In the genomic region with DNA sequence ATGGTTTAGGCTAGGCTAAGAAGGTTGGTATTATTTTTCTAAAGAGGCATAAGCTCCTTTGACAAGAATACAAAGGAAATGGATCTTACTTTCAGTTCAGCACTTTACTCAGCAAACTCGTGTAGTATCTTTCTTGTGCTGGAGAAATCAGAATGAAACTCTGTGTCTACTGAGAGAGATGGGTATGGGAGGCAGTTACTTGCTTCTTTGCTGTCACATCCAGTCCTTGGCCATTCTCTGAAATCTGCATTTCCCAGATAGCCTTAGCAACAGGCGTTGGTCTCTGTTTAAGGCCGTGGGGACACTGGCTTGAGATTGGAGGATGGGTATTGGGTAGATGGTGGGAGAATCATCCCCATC, we compare ENCODE assay signal across 17 cellular contexts.
DNase-seq lines count a peak whose midpoint lies in the region; ATAC-seq and TF ChIP-seq lines count a peak whose summit lies in the region.
"Had no signal": no experiment of that assay in that cellular context is flagged by ENCODE, and none has a peak within 500 bp of the region (broad histone marks: within the 10 kb centered on the region; RNA-seq: fewer than 3 reads in every experiment).

No MANE protein-coding gene starts in this region.

- DNase-seq in activated CD4-positive, alpha-beta T cell treated with anti-CD3 and anti-CD28 coated beads for 36 hours, result no peak
- no peak for DNase-seq in activated CD4-positive, alpha-beta T cell treated with anti-CD3 and anti-CD28 coated beads, Interleukin-2, amount 50 U/mL, for 1 hour
- peak in 2 of 3 donors; percentile 39 to 75 for DNase-seq in CD4-positive, CD25-positive, alpha-beta regulatory T cell
- DNase-seq in T-helper 17 cell (no peak), mesendoderm (no peak), OCI-M2 (lab: John Stamatoyannopoulos, UW; ENCODE audit: unreplicated experiment) (no peak), endothelial cell (ENCODE audit: low spot score) (no peak)
- DNase-seq: activated CD8-positive, alpha-beta memory T cell treated with anti-CD3 and anti-CD28 coated beads for 24 hours; C1 segment of cervical spinal cord; effector CD4-positive, alpha-beta T cell; kidney glomerular epithelial cell; NCI-H2081 treated with DMSO at 0.1 percent for 48 hours; NCI-H524 had no signal

- no peaks in the 10 kb centered on the region for H3K79me2 ChIP-seq in mesendoderm (ENCODE audit: control insufficient read depth, insufficient read depth, low read length)

- H3K79me1 ChIP-seq in mesendoderm (ENCODE audit: low read length), result no peaks in the 10 kb centered on the region

- no peak overlapping the region for H4K8ac ChIP-seq in mesendoderm (ENCODE audit: low read depth, low read length)

- H2AK5ac ChIP-seq in mesendoderm (ENCODE audit: low read length), result no peak overlapping the region

- H3K36me3 ChIP-seq in CD4-positive, CD25-positive, alpha-beta regulatory T cell (ENCODE audit: control insufficient read depth, insufficient read depth, low read length), result no peaks in the 10 kb centered on the region
- no peaks in the 10 kb centered on the region for H3K36me3 ChIP-seq in mesendoderm (ENCODE audit: control insufficient read depth, insufficient read depth, low read length)

- peak overlapping the region; percentile 77 for H3K27ac ChIP-seq in CD4-positive, CD25-positive, alpha-beta regulatory T cell (ENCODE audit: insufficient read depth, low read length, poor library complexity, severe bottlenecking)
- no peak overlapping the region for H3K27ac ChIP-seq in mesendoderm (ENCODE audit: low read depth, low read length)
- H3K27ac ChIP-seq: 22Rv1 had no signal

- H3K9me3 Mint-ChIP-seq in activated CD4-positive, alpha-beta T cell treated with anti-CD3 and anti-CD28 coated beads for 36 hours (ENCODE audit: low read depth), result no peaks in the 10 kb centered on the region
- peaks cover 0 to 4% (median 0%) of the 10 kb centered on the region in 7 donors for H3K9me3 Mint-ChIP-seq in CD4-positive, CD25-positive, alpha-beta regulatory T cell
- no peaks in the 10 kb centered on the region for H3K9me3 Mint-ChIP-seq in endothelial cell (ENCODE audit: unreplicated experiment)

- H3K27me3 Mint-ChIP-seq in activated CD4-positive, alpha-beta T cell treated with anti-CD3 and anti-CD28 coated beads for 36 hours, result peaks cover 7% of the 10 kb centered on the region
- H3K27me3 Mint-ChIP-seq in CD4-positive, CD25-positive, alpha-beta regulatory T cell, result peaks cover 4% of the 10 kb centered on the region
- H3K27me3 Mint-ChIP-seq in T-helper 17 cell (no peaks in the 10 kb centered on the region), endothelial cell (ENCODE audit: unreplicated experiment) (peaks cover 1% of the 10 kb centered on the region)
- H3K27me3 Mint-ChIP-seq: type B pancreatic cell had no signal

- H3K23ac ChIP-seq in mesendoderm (ENCODE audit: low read length), result peak overlapping the region; percentile 15

- H3K4me3 Mint-ChIP-seq in activated CD4-positive, alpha-beta T cell treated with anti-CD3 and anti-CD28 coated beads for 36 hours, result no peak overlapping the region
- H3K4me3 Mint-ChIP-seq in CD4-positive, CD25-positive, alpha-beta regulatory T cell, result peak overlapping the region; percentile 53 to 84 (median 63)
- H3K4me3 Mint-ChIP-seq in T-helper 17 cell (peak overlapping the region; percentile 68), endothelial cell (ENCODE audit: unreplicated experiment) (no peak overlapping the region)
- H3K4me3 Mint-ChIP-seq: type B pancreatic cell had no signal

- peaks cover 63% of the 10 kb centered on the region for H3K4me1 ChIP-seq in CD4-positive, CD25-positive, alpha-beta regulatory T cell (ENCODE audit: control insufficient read depth, insufficient read depth, low read length, poor library complexity, severe bottlenecking)
- no peaks in the 10 kb centered on the region for H3K4me1 ChIP-seq in mesendoderm (ENCODE audit: control insufficient read depth, low read depth, low read length)

- CTCF ChIA-PET in activated CD4-positive, alpha-beta T cell treated with anti-CD3 and anti-CD28 coated beads for 36 hours (lab: Charles Lee), result interaction anchor here (0.6 to 2.2 kb wide), 14 partner anchors 9 to 708 kb away, joined by 3 to 11 read pairs (median 4); a partner anchor contains a TSS

- no peak overlapping the region for H3K56ac ChIP-seq in mesendoderm (ENCODE audit: low read length)

- POLR2A ChIA-PET in activated CD4-positive, alpha-beta T cell treated with anti-CD3 and anti-CD28 coated beads for 36 hours (lab: Charles Lee), result interaction anchor here (1.1 kb wide), 1 partner anchor 11 kb away, joined by 9 read pairs; no protein-coding TSS in a partner anchor

- H3K4me3 ChIP-seq in CD4-positive, CD25-positive, alpha-beta regulatory T cell (ENCODE audit: low read depth, low read length), result peak overlapping the region; percentile 63
- H3K4me3 ChIP-seq in mesendoderm (ENCODE audit: low read length), result no peak overlapping the region

- H2BK15ac ChIP-seq in mesendoderm (replicated peaks; ENCODE audit: low read depth), result no peak overlapping the region

- no CpG with 5 or more reads among the region's 3 CpGs for WGBS in mesendoderm (ENCODE audit: extremely low coverage, insufficient coverage, low lambda C conversion rate)

- H3K18ac ChIP-seq in mesendoderm (ENCODE audit: low read length), result no peak overlapping the region

- no peak overlapping the region for H3K4ac ChIP-seq in mesendoderm (ENCODE audit: low read depth, low read length)

- no peak overlapping the region for H2BK120ac ChIP-seq in mesendoderm (ENCODE audit: low read depth, low read length)

- H2BK5ac ChIP-seq in mesendoderm (ENCODE audit: low read length), result no peak overlapping the region

- no peaks in the 10 kb centered on the region for H3K9me3 ChIP-seq in CD4-positive, CD25-positive, alpha-beta regulatory T cell (ENCODE audit: control insufficient read depth in 2 of 2, low read length in 2 of 2)
- H3K9me3 ChIP-seq in T-helper 17 cell (ENCODE audit: control insufficient read depth, low read length, poor library complexity, severe bottlenecking), result no peaks in the 10 kb centered on the region

- H3K4me1 Mint-ChIP-seq in activated CD4-positive, alpha-beta T cell treated with anti-CD3 and anti-CD28 coated beads for 36 hours, result peaks cover 55% of the 10 kb centered on the region
- H3K4me1 Mint-ChIP-seq in CD4-positive, CD25-positive, alpha-beta regulatory T cell, result peaks cover 37 to 66% (median 54%) of the 10 kb centered on the region in 4 donors
- H3K4me1 Mint-ChIP-seq in T-helper 17 cell, result peaks cover 45% of the 10 kb centered on the region
- peaks cover 6% of the 10 kb centered on the region for H3K4me1 Mint-ChIP-seq in endothelial cell (ENCODE audit: unreplicated experiment)

- peak overlapping the region; percentile 66 for H3K27ac Mint-ChIP-seq in activated CD4-positive, alpha-beta T cell treated with anti-CD3 and anti-CD28 coated beads for 36 hours
- peak overlapping the region; percentile 72 to 94 (median 91) for H3K27ac Mint-ChIP-seq in CD4-positive, CD25-positive, alpha-beta regulatory T cell
- H3K27ac Mint-ChIP-seq in T-helper 17 cell, result peak overlapping the region; percentile 94
- no peak overlapping the region for H3K27ac Mint-ChIP-seq in endothelial cell (ENCODE audit: unreplicated experiment)
- H3K27ac Mint-ChIP-seq: type B pancreatic cell had no signal

- intact Hi-C loops in activated CD4-positive, alpha-beta T cell treated with anti-CD3 and anti-CD28 coated beads for 36 hours (cut with DNase I, micrococcal nuclease), result loop anchor here (1.0 to 2.0 kb wide), 2 partner anchors 11 to 33 kb away; no protein-coding TSS in a partner anchor

- H3K36me3 Mint-ChIP-seq in activated CD4-positive, alpha-beta T cell treated with anti-CD3 and anti-CD28 coated beads for 36 hours (ENCODE audit: low read depth), result no peaks in the 10 kb centered on the region
- peaks cover 3% of the 10 kb centered on the region for H3K36me3 Mint-ChIP-seq in CD4-positive, CD25-positive, alpha-beta regulatory T cell
- H3K36me3 Mint-ChIP-seq in T-helper 17 cell (ENCODE audit: low read depth) (no peaks in the 10 kb centered on the region), endothelial cell (ENCODE audit: low read depth, unreplicated experiment) (no peaks in the 10 kb centered on the region)
- H3K36me3 Mint-ChIP-seq: type B pancreatic cell had no signal

- no peak overlapping the region for H3K4me2 ChIP-seq in mesendoderm (ENCODE audit: low read length)

- no peak overlapping the region for H4K5ac ChIP-seq in mesendoderm (ENCODE audit: low read length)

- H3K27me3 ChIP-seq in CD4-positive, CD25-positive, alpha-beta regulatory T cell (ENCODE audit: control insufficient read depth, insufficient read depth, low read length), result no peaks in the 10 kb centered on the region
- no peaks in the 10 kb centered on the region for H3K27me3 ChIP-seq in mesendoderm (ENCODE audit: insufficient read depth, low read length, poor library complexity)

- ATAC-seq in activated CD4-positive, alpha-beta T cell treated with anti-CD3 and anti-CD28 coated beads for 36 hours, result peak; percentile 78
- ATAC-seq in CD4-positive, CD25-positive, alpha-beta regulatory T cell (ENCODE audit: low read depth in 2 of 2), result peak; percentile 46 to 50
- ATAC-seq in T-helper 17 cell (peak; percentile 29), HG02623 (IDR thresholded peaks at IDR 0.05; ENCODE audit: unreplicated experiment) (no peak)
- ATAC-seq: SK-N-SH treated with all-trans-retinoic acid at 6 μM for 48 hours had no signal

- no peak for TF ChIP-seq CTCF in endothelial cell (IDR thresholded peaks at IDR 0.05; ENCODE audit: unreplicated experiment)

- H3K9ac ChIP-seq in mesendoderm (ENCODE audit: low read length), result no peak overlapping the region

Comparison
In these comparisons a context has a peak if more than half of its experiments do, and no peak if none do; other contexts are left out.
1. DNase-seq: peak in CD4-positive, CD25-positive, alpha-beta regulatory T cell (2 of 3); none in activated CD4-positive, alpha-beta T cell treated with anti-CD3 and anti-CD28 coated beads for 36 hours (single experiment), activated CD4-positive, alpha-beta T cell treated with anti-CD3 and anti-CD28 coated beads, Interleukin-2, amount 50 U/mL, for 1 hour (single experiment), T-helper 17 cell (0 of 3), mesendoderm (single experiment), OCI-M2 (single experiment) and endothelial cell (single experiment).
2. H3K4me3 Mint-ChIP-seq: peak in CD4-positive, CD25-positive, alpha-beta regulatory T cell (4 of 4) and T-helper 17 cell (single experiment); none in activated CD4-positive, alpha-beta T cell treated with anti-CD3 and anti-CD28 coated beads for 36 hours (single experiment) and endothelial cell (single experiment).